22 cellular contexts compared by ENCODE assay signal in the genomic region with DNA sequence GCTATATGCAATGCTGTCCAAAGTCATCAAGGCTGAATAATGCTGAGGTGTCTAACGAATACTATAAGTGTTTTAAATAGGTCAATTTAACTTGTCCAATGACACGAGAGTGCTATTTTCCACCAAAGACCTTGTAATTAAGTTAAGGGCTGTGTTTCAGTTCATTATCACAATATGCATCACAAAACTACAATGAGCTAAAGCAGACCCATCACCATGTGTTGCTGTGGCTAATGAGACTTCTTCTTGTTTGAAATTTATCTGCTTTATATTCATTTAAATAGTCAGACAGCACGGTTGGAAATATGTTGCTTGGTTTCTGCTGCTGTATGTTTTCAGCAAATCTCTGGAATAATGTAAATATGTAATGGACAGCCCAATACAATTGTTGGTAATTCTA.
A peak's percentile ranks its signal among the peaks of the same experiment; 100 is the strongest.
DNase-seq lines count a peak whose midpoint lies in the region; ATAC-seq, FAIRE-seq and TF ChIP-seq lines count a peak whose summit lies in the region.
"Had no signal": no experiment of that assay in that cellular context is flagged by ENCODE, and none has a peak within 500 bp of the region (broad histone marks: within the 10 kb centered on the region; RNA-seq: fewer than 3 reads in every experiment).

No MANE protein-coding gene starts in this region.

- no peak for TF ChIP-seq CTCF in D721Med (IDR thresholded peaks at IDR 0.05; ENCODE audit: insufficient read depth, missing control alignments)

- peak; percentile 32 for FAIRE-seq in D721Med (lab: Jason Lieb, UNC)
- FAIRE-seq: A549, GM12878, GM12892, GM18507, GM19239 had no signal

- ATAC-seq in SK-N-SH treated with all-trans-retinoic acid at 6 μM for 48 hours = no peak
- no peak for ATAC-seq in GM18870 (IDR thresholded peaks at IDR 0.05; ENCODE audit: unreplicated experiment)
- ATAC-seq: A549; CD8-positive, alpha-beta T cell; GM12878 had no signal

- DNase-seq in D721Med (ENCODE audit: insufficient read length, low spot score) (no peak), SK-N-DZ (ENCODE audit: low spot score) (peak; percentile 81), HK-2 (ENCODE audit: unreplicated experiment) (no peak)
- DNase-seq: AML-193; Caco-2; Calu3; CD4-positive, alpha-beta T cell; CD8-positive, alpha-beta T cell; DMS 273 treated with DMSO at 0.1 percent for 48 hours; DMS153; DMS53; DMS79; DND-41; EL; GDM1 had no signal

TF ChIP-seq in SK-N-SH treated with all-trans-retinoic acid at 6 μM for 48 hours, 23 proteins besides CTCF, POLR2A, EP300 and RAD21:
- TF ChIP-seq, protein P1, sequence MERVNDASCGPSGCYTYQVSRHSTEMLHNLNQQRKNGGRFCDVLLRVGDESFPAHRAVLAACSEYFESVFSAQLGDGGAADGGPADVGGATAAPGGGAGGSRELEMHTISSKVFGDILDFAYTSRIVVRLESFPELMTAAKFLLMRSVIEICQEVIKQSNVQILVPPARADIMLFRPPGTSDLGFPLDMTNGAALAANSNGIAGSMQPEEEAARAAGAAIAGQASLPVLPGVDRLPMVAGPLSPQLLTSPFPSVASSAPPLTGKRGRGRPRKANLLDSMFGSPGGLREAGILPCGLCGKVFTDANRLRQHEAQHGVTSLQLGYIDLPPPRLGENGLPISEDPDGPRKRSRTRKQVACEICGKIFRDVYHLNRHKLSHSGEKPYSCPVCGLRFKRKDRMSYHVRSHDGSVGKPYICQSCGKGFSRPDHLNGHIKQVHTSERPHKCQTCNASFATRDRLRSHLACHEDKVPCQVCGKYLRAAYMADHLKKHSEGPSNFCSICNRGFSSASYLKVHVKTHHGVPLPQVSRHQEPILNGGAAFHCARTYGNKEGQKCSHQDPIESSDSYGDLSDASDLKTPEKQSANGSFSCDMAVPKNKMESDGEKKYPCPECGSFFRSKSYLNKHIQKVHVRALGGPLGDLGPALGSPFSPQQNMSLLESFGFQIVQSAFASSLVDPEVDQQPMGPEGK (CRISPR knock-in tag; IDR thresholded peaks at IDR 0.05; ENCODE audit: borderline replicate concordance) = no peak
- no peak for TF ChIP-seq BACH2 (CRISPR knock-in tag; IDR thresholded peaks at IDR 0.05; ENCODE audit: borderline replicate concordance)
- peak; percentile 90 for TF ChIP-seq TCF4 (CRISPR knock-in tag; IDR thresholded peaks at IDR 0.05; ENCODE audit: borderline replicate concordance)
- no peak for TF ChIP-seq ISL1 (CRISPR knock-in tag; IDR thresholded peaks at IDR 0.05)
- TF ChIP-seq ZFP30 (CRISPR knock-in tag; IDR thresholded peaks at IDR 0.05) = no peak
- no peak for TF ChIP-seq TOX (CRISPR knock-in tag; IDR thresholded peaks at IDR 0.05; ENCODE audit: borderline replicate concordance)
- no peak for TF ChIP-seq ZC3H10 (CRISPR knock-in tag; IDR thresholded peaks at IDR 0.05)
- no peak for TF ChIP-seq CSDC2 (CRISPR knock-in tag; IDR thresholded peaks at IDR 0.05)
